In genomic region chr16:82699711-82700495, GRCh38 we compare ENCODE assay signal across 10 cellular contexts.
DNase-seq lines count a peak whose midpoint lies in the region; ATAC-seq and TF ChIP-seq lines count a peak whose summit lies in the region.
"Had no signal": no experiment of that assay in that cellular context is flagged by ENCODE, and none has a peak within 500 bp of the region (broad histone marks: within the 10 kb centered on the region; RNA-seq: fewer than 3 reads in every experiment).

No MANE protein-coding gene starts in this region.

- DNase-seq in GM04503 (ENCODE audit: low read depth) (peak; percentile 78), RWPE2 (ENCODE audit: low spot score) (no peak), fibroblast of the conjunctiva (ENCODE audit: low read depth) (peak; percentile 90), pulmonary artery endothelial cell (ENCODE audit: low read depth, low spot score) (peak; percentile 71), NCI-H2196 (lab: John Stamatoyannopoulos, UW; ENCODE audit: unreplicated experiment) (no peak), NOMO-1 treated with DMSO at 0.1 percent for 48 hours (lab: John Stamatoyannopoulos, UW; ENCODE audit: unreplicated experiment) (no peak)
- DNase-seq: activated CD4-positive, alpha-beta T cell treated with anti-CD3 and anti-CD28 coated beads, Interleukin-2, amount 50 U/mL, for 4 hours; effector memory CD4-positive, alpha-beta T cell had no signal

- H3K4me3 ChIP-seq in RWPE2 (ENCODE audit: severe bottlenecking) = no peak overlapping the region

- H3K9me3 ChIP-seq in RWPE2 (ENCODE audit: severe bottlenecking) = no peaks in the 10 kb centered on the region

- no peak for TF ChIP-seq CTCF in RWPE2 (IDR thresholded peaks at IDR 0.05; ENCODE audit: poor library complexity, severe bottlenecking)

- H3K27ac ChIP-seq in RWPE2 (ENCODE audit: poor library complexity, severe bottlenecking) = peak overlapping the region; percentile 45

- no peaks in the 10 kb centered on the region for H3K36me3 ChIP-seq in RWPE2 (ENCODE audit: low read depth)

- H3K4me1 ChIP-seq in RWPE2 (ENCODE audit: insufficient read depth, poor library complexity, severe bottlenecking) = peaks cover 26% of the 10 kb centered on the region

- ATAC-seq in RWPE2 (ENCODE audit: low read depth) (peak; percentile 65), HG03095 (IDR thresholded peaks at IDR 0.05; ENCODE audit: unreplicated experiment) (no peak), GM18502 (IDR thresholded peaks at IDR 0.05; ENCODE audit: poor library complexity, unreplicated experiment) (no peak)

- H3K27me3 ChIP-seq in RWPE2 (ENCODE audit: insufficient read depth, poor library complexity, severe bottlenecking) = no peaks in the 10 kb centered on the region

Comparison
In these comparisons a context has a peak if more than half of its experiments do, and no peak if none do; other contexts are left out.
1. DNase-seq: peak in GM04503 (single experiment), fibroblast of the conjunctiva (single experiment) and pulmonary artery endothelial cell (single experiment); none in RWPE2 (single experiment), NCI-H2196 (single experiment) and NOMO-1 treated with DMSO at 0.1 percent for 48 hours (single experiment).